In genomic region chr3:15585111-15585844, GRCh38 we compare ENCODE assay signal across 15 cellular contexts. TPM values are rescaled to one million over a fixed set of nuclear protein-coding genes. Genes with fewer than 3 reads are reported as not detected.
A peak's percentile ranks its signal among the peaks of the same experiment; 100 is the strongest.
DNase-seq lines count a peak whose midpoint lies in the region; ATAC-seq and TF ChIP-seq lines count a peak whose summit lies in the region.
"Had no signal": no experiment of that assay in that cellular context is flagged by ENCODE, and none has a peak within 500 bp of the region (broad histone marks: within the 10 kb centered on the region; RNA-seq: fewer than 3 reads in every experiment).

No MANE protein-coding gene starts in this region.

- no peaks in the 10 kb centered on the region; the same call in 1 of the 2 replicates for H3K9me1 ChIP-seq in IMR-90 (ENCODE audit: insufficient read depth, low read length)

- no peak overlapping the region for H3K4me3 ChIP-seq in IMR-90 (ENCODE audit: insufficient read depth, low read depth, low read length)
- no peak overlapping the region for H3K4me3 ChIP-seq in skeletal muscle satellite cell (ENCODE audit: low read length)
- H3K4me3 ChIP-seq in neuronal stem cell (ENCODE audit: low read length in 2 of 2) = no peak overlapping the region

- no peak overlapping the region for H3K4ac ChIP-seq in IMR-90 (ENCODE audit: low read depth, low read length)
- H3K4ac ChIP-seq in neuronal stem cell (ENCODE audit: low read length) = no peak overlapping the region

- H4K91ac ChIP-seq in IMR-90 (ENCODE audit: insufficient read depth, low read depth, low read length) (no peak overlapping the region), neuronal stem cell (ENCODE audit: low read depth, low read length, poor library complexity) (no peak overlapping the region)

- dilution Hi-C loops in IMR-90 (cut with HindIII; ENCODE audit: low sequenced_read_pairs, unreplicated experiment) = no loop called here

- no peak overlapping the region for H3K4me3 Mint-ChIP-seq in chondrocyte (ENCODE audit: unreplicated experiment)
- H3K4me3 Mint-ChIP-seq: CD8-positive, alpha-beta T cell; HFFc6 had no signal

- H3K14ac ChIP-seq in IMR-90 (replicated peaks; ENCODE audit: low read depth, low read length) = no peak overlapping the region
- no peak overlapping the region for H3K14ac ChIP-seq in neuronal stem cell (ENCODE audit: low read length)

- no peak overlapping the region for H2BK5ac ChIP-seq in IMR-90 (ENCODE audit: low read depth, low read length, poor library complexity, severe bottlenecking)
- no peak overlapping the region for H2BK5ac ChIP-seq in neuronal stem cell (ENCODE audit: low read length)

- H3K9me3 Mint-ChIP-seq in chondrocyte (ENCODE audit: low read depth) = no peaks in the 10 kb centered on the region
- H3K9me3 Mint-ChIP-seq: CD8-positive, alpha-beta T cell; HFFc6 had no signal

- H3K9ac ChIP-seq in IMR-90 (ENCODE audit: low read depth, low read length) = no peak overlapping the region
- peak overlapping the region; percentile 13 for H3K9ac ChIP-seq in skeletal muscle satellite cell (ENCODE audit: low read depth, low read length)
- no peak overlapping the region for H3K9ac ChIP-seq in neuronal stem cell (ENCODE audit: low read depth, low read length, poor library complexity)

- H4K8ac ChIP-seq in IMR-90 (ENCODE audit: low read depth in 2 of 2, low read length in 2 of 2) (no peak overlapping the region), neuronal stem cell (ENCODE audit: low read depth, low read length) (no peak overlapping the region)

- no peaks in the 10 kb centered on the region for H3K27me3 ChIP-seq in IMR-90 (ENCODE audit: control insufficient read depth, insufficient read depth, low read length)
- H3K27me3 ChIP-seq in skeletal muscle satellite cell (ENCODE audit: control insufficient read depth, insufficient read depth, low read length) = no peaks in the 10 kb centered on the region
- H3K27me3 ChIP-seq in neuronal stem cell (ENCODE audit: control insufficient read depth in 3 of 3, insufficient read depth in 3 of 3, low read depth in 1 of 3, low read length in 3 of 3) = no peaks in the 10 kb centered on the region

- peak overlapping the region; percentile 61 for H3K27ac Mint-ChIP-seq in chondrocyte (ENCODE audit: unreplicated experiment)
- H3K27ac Mint-ChIP-seq: CD8-positive, alpha-beta T cell; HFFc6 had no signal

- H2BK20ac ChIP-seq in IMR-90 (ENCODE audit: low read depth, low read length) = no peak overlapping the region

- TF ChIP-seq POLR2A in IMR-90 (IDR thresholded peaks at IDR 0.05; ENCODE audit: low read depth, low read length) = no peak

- no peaks in the 10 kb centered on the region for H3K4me1 ChIP-seq in IMR-90 (ENCODE audit: control insufficient read depth, insufficient read depth, low read length)
- H3K4me1 ChIP-seq in skeletal muscle satellite cell (ENCODE audit: control insufficient read depth, insufficient read depth, low read length) = peaks cover 14% of the 10 kb centered on the region
- H3K4me1 ChIP-seq in neuronal stem cell (ENCODE audit: control insufficient read depth in 2 of 2, insufficient read depth in 1 of 2, low read depth in 1 of 2, low read length in 2 of 2) = no peaks in the 10 kb centered on the region

- H4K5ac ChIP-seq in IMR-90 (ENCODE audit: low read depth, low read length) = no peak overlapping the region

- no peak overlapping the region for H2BK12ac ChIP-seq in neuronal stem cell (ENCODE audit: low read length)

- H3K56ac ChIP-seq in IMR-90 (ENCODE audit: extremely low read depth, insufficient read depth, low read length) = no peak overlapping the region

- WGBS in IMR-90 (ENCODE audit: extremely low coverage in 2 of 2, insufficient read length in 1 of 2), 2 experiments = no CpG with 5 or more reads among the region's 6 CpGs
- 100% methylated on average over 1 of the region's 6 CpGs; no CpG with 5 or more reads in 1 of the 2 donors for WGBS in neuronal stem cell (ENCODE audit: extremely low coverage in 2 of 2, insufficient read length in 2 of 2, insufficient replicate concordance in 1 of 2), 2 donors

- H3K27me3 Mint-ChIP-seq in chondrocyte (ENCODE audit: low read depth) = no peaks in the 10 kb centered on the region

- no peak overlapping the region for H3K18ac ChIP-seq in IMR-90 (ENCODE audit: low read depth, low read length)
- no peak overlapping the region for H3K18ac ChIP-seq in neuronal stem cell (ENCODE audit: low read length)

- H2AFZ ChIP-seq in IMR-90 (replicated peaks; ENCODE audit: low read length, poor library complexity) (no peak overlapping the region), neuronal stem cell (ENCODE audit: low read length) (no peak overlapping the region)

- H2BK120ac ChIP-seq in IMR-90 (ENCODE audit: low read depth, low read length) (no peak overlapping the region), neuronal stem cell (ENCODE audit: low read depth, low read length) (no peak overlapping the region)

- TF ChIP-seq CTCF in IMR-90 (conservative IDR thresholded peaks at IDR 0.05; ENCODE audit: low read depth, low read length) = no peak
- TF ChIP-seq CTCF in chondrocyte (IDR thresholded peaks at IDR 0.05) = no peak

- H3K79me1 ChIP-seq in IMR-90 (ENCODE audit: low read depth in 1 of 2, low read length in 2 of 2) = no peaks in the 10 kb centered on the region
- no peaks in the 10 kb centered on the region for H3K79me1 ChIP-seq in neuronal stem cell (ENCODE audit: low read depth, low read length)

- H2AK5ac ChIP-seq in IMR-90 (ENCODE audit: low read depth, low read length) (no peak overlapping the region), neuronal stem cell (ENCODE audit: low read depth, low read length) (no peak overlapping the region)

- in situ Hi-C loops in IMR-90 (cut with MboI; ENCODE audit: low sequenced_read_pairs) = no loop called here

- H2BK15ac ChIP-seq in IMR-90 (ENCODE audit: low read depth, low read length) (no peak overlapping the region), neuronal stem cell (ENCODE audit: low read length) (no peak overlapping the region)

- H3K36me3 Mint-ChIP-seq in chondrocyte (ENCODE audit: low read depth) = peaks cover 16% of the 10 kb centered on the region

- no peaks in the 10 kb centered on the region for H4K20me1 ChIP-seq in IMR-90 (ENCODE audit: insufficient read depth, low read length)

- CTCF ChIA-PET in IMR-90 (lab: Yijun Ruan, JAX) (no interaction called here), HEK293T (lab: Yijun Ruan, JAX) (no interaction called here)

- intact Hi-C loops in IMR-90 (cut with micrococcal nuclease) = no loop called here

- POLR2A ChIA-PET in IMR-90 (lab: Charles Lee; ENCODE audit: unreplicated experiment) (no interaction called here), HEK293T (lab: Yijun Ruan, JAX) (no interaction called here)

- no peak overlapping the region for H3K23ac ChIP-seq in IMR-90 (ENCODE audit: low read depth, low read length)
- no peak overlapping the region for H3K23ac ChIP-seq in neuronal stem cell (ENCODE audit: low read depth, low read length, poor library complexity)

- peak; percentile 30 for DNase-seq in IMR-90
- DNase-seq in chondrocyte (ENCODE audit: low spot score) = no peak
- DNase-seq in left lobe of liver (ENCODE audit: low spot score) = peak; percentile 58
- no peak for DNase-seq in HT-29 (ENCODE audit: low spot score)
- DNase-seq in SIG-M5 (lab: John Stamatoyannopoulos, UW) = no peak
- no peak for DNase-seq in HEK293T (ENCODE audit: extremely low spot score)
- no peak for DNase-seq in neuronal stem cell (ENCODE audit: low spot score)
- DNase-seq: CD8-positive, alpha-beta T cell; HFFc6; MM.1S; NCI-H1105; NCI-H187; NCI-H446; NCI-H748 treated with DMSO at 0.1 percent for 48 hours had no signal

- no peaks in the 10 kb centered on the region for H3K9me3 ChIP-seq in IMR-90 (ENCODE audit: control insufficient read depth, insufficient read depth, low read length)
- no peaks in the 10 kb centered on the region for H3K9me3 ChIP-seq in skeletal muscle satellite cell (replicated peaks; ENCODE audit: low read length)
- H3K9me3 ChIP-seq in neuronal stem cell (replicated peaks in 1 of 2; ENCODE audit: control insufficient read depth in 2 of 2, insufficient read depth in 1 of 2, low read depth in 1 of 2, low read length in 2 of 2) = no peaks in the 10 kb centered on the region

- H3K36me3 ChIP-seq in IMR-90 (ENCODE audit: control insufficient read depth, insufficient read depth, low read length) (peaks cover 24% of the 10 kb centered on the region), skeletal muscle satellite cell (ENCODE audit: insufficient read depth, low read length) (peaks cover 33% of the 10 kb centered on the region), neuronal stem cell (replicated peaks in 1 of 2; ENCODE audit: control insufficient read depth in 2 of 2, insufficient read depth in 2 of 2, low read length in 2 of 2) (peaks cover 6 to 87% of the 10 kb centered on the region in 2 donors)

- peaks cover 20% of the 10 kb centered on the region for H3K4me1 Mint-ChIP-seq in chondrocyte (ENCODE audit: low read depth)

- no peak overlapping the region for H3K4me2 ChIP-seq in IMR-90 (ENCODE audit: low read depth, low read length)
- H3K4me2 ChIP-seq in skeletal muscle satellite cell (ENCODE audit: low read length) = peak overlapping the region; percentile 42
- no peak overlapping the region for H3K4me2 ChIP-seq in neuronal stem cell (ENCODE audit: insufficient read depth, low read length, poor library complexity, severe bottlenecking)

- ATAC-seq in IMR-90 (ENCODE audit: low read depth) = no peak
- ATAC-seq in left lobe of liver = peak; percentile 92
- ATAC-seq: CD8-positive, alpha-beta T cell had no signal

- H3K27ac ChIP-seq in IMR-90 (ENCODE audit: insufficient read depth, low read length) (no peak overlapping the region), neuronal stem cell (replicated peaks; ENCODE audit: low read length) (no peak overlapping the region)

- no TSS peak for BruUV-seq in IMR-90 (replicated peaks; lab: Mats Ljungman, UMichigan)

- no peak overlapping the region for H2AK9ac ChIP-seq in IMR-90 (replicated peaks; ENCODE audit: low read depth, low read length, poor library complexity)

- no peak for TF ChIP-seq RAD21 in IMR-90 (IDR thresholded peaks at IDR 0.05; ENCODE audit: low read length)

RNA-seq across cellular contexts. Expression of gene HACL1, which starts 16.1 kb away (rescaled TPM):
- total RNA-seq in IMR-90 (2012; rRNA removed) (28.1 and 31.4 TPM in 2 replicates), chondrocyte (15.3 to 21.7 TPM (median 16.9 TPM) in 3 replicates), left lobe of liver (45.2 TPM)
- 9.9 and 11.1 TPM in 2 replicates for polyA plus RNA-seq in IMR-90 (2012; rRNA removed)
- polyA plus RNA-seq in IMR-90 (2012; cell fraction: cytosol; rRNA removed) = 5.4 and 7.0 TPM in 2 replicates
- 7.2 and 16.3 TPM in 2 replicates for polyA plus RNA-seq in IMR-90 (2012; cell fraction: nucleus; rRNA removed; ENCODE audit: low replicate concordance)
- total RNA-seq in skeletal muscle satellite cell (2012; rRNA removed) = 24.1 and 24.9 TPM in 2 replicates
- 22.4 and 23.6 TPM in 2 replicates for total RNA-seq in HT-29 (2014; rRNA removed; shearing (Covaris generic))
- polyA plus RNA-seq in neuronal stem cell (2013, experiment 1 of 2) = 15.2 TPM
- 15.7 TPM for polyA plus RNA-seq in neuronal stem cell (2013, experiment 2 of 2)

RNA-seq across cellular contexts. Expression of gene BTD, which starts 16.3 kb away (rescaled TPM):
- total RNA-seq in IMR-90 (2012; rRNA removed) = 14.2 and 21.1 TPM in 2 replicates
- 12.0 and 14.8 TPM in 2 replicates for polyA plus RNA-seq in IMR-90 (2012; rRNA removed)
- 9.0 and 13.6 TPM in 2 replicates for polyA plus RNA-seq in IMR-90 (2012; cell fraction: cytosol; rRNA removed)
- 7.5 and 11.5 TPM in 2 replicates for polyA plus RNA-seq in IMR-90 (2012; cell fraction: nucleus; rRNA removed; ENCODE audit: low replicate concordance)
- total RNA-seq in chondrocyte = 19.2 to 25.0 TPM (median 19.8 TPM) in 3 replicates
- 57.4 TPM for total RNA-seq in left lobe of liver
- 7.4 and 12.9 TPM in 2 replicates for total RNA-seq in skeletal muscle satellite cell (2012; rRNA removed)
- total RNA-seq in HT-29 (2014; rRNA removed; shearing (Covaris generic)) = 12.3 and 17.4 TPM in 2 replicates
- 9.8 TPM for polyA plus RNA-seq in neuronal stem cell (2013, experiment 1 of 2)
- 9.6 TPM for polyA plus RNA-seq in neuronal stem cell (2013, experiment 2 of 2)

Comparison
In these comparisons a context has a peak if more than half of its experiments do, and no peak if none do; other contexts are left out.
1. DNase-seq: peak in IMR-90 (single experiment) and left lobe of liver (single experiment); none in chondrocyte (single experiment), HT-29 (single experiment), SIG-M5 (single experiment), HEK293T (single experiment) and neuronal stem cell (single experiment).